17 cellular contexts compared by ENCODE assay signal in genomic region chr1:14426854-14427253, GRCh38.
DNase-seq lines count a peak whose midpoint lies in the region; ATAC-seq and TF ChIP-seq lines count a peak whose summit lies in the region.
"Had no signal": no experiment of that assay in that cellular context is flagged by ENCODE, and none has a peak within 500 bp of the region (broad histone marks: within the 10 kb centered on the region; RNA-seq: fewer than 3 reads in every experiment).

No MANE protein-coding gene starts in this region.

- no peaks in the 10 kb centered on the region for H4K20me1 ChIP-seq in PC-3 (ENCODE audit: low read length)

- H3K4me1 ChIP-seq in PC-3 (ENCODE audit: insufficient read depth, low read length) (peaks cover 9% of the 10 kb centered on the region), mucosa of descending colon (ENCODE audit: low read depth) (no peaks in the 10 kb centered on the region)

- no peaks in the 10 kb centered on the region for H3K9me2 ChIP-seq in PC-3 (replicated peaks; ENCODE audit: low read length)

- ATAC-seq in PC-3, result peak; percentile 77
- peak; percentile 22 for ATAC-seq in mucosa of descending colon
- ATAC-seq in GM19328 (IDR thresholded peaks at IDR 0.05; ENCODE audit: unreplicated experiment), result no peak
- ATAC-seq in left cardiac atrium, result no peak
- ATAC-seq: GM12878 had no signal

- H3K4me3 ChIP-seq in LNCaP clone FGC (ENCODE audit: low read depth, low read length) (no peak overlapping the region), PC-3 (ENCODE audit: low read length) (no peak overlapping the region), mucosa of descending colon (no peak overlapping the region)
- H3K4me3 ChIP-seq: GM12878, GM23248 had no signal

- TF ChIP-seq CTCF in LNCaP clone FGC (IDR thresholded peaks at IDR 0.05; ENCODE audit: control insufficient read depth, extremely low read depth, insufficient read depth) (no peak), PC-3 (conservative IDR thresholded peaks at IDR 0.05; ENCODE audit: low read depth, low read length) (no peak), mucosa of descending colon (IDR thresholded peaks at IDR 0.05) (no peak)

- no peaks in the 10 kb centered on the region for H3K27me3 ChIP-seq in PC-3 (ENCODE audit: low read length)

- no peak overlapping the region for H3K9ac ChIP-seq in PC-3 (ENCODE audit: low read length)
- H3K9ac ChIP-seq: GM23248 had no signal

- POLR2A ChIA-PET in PC-3 (lab: Charles Lee; ENCODE audit: unreplicated experiment), result no interaction called here

- peak; percentile 86 for DNase-seq in LNCaP clone FGC (ENCODE audit: low read depth)
- DNase-seq in PC-3, result peak; percentile 70
- no peak for DNase-seq in mucosa of descending colon
- DNase-seq in superior temporal gyrus (ENCODE audit: extremely low spot score), result no peak
- DNase-seq in left cardiac atrium, result no peak
- DNase-seq: C1 segment of cervical spinal cord; CD4-positive, CD25-positive, alpha-beta regulatory T cell; CD8-positive, alpha-beta memory T cell; DMS 273 treated with DMSO at 0.1 percent for 48 hours; DMS79; EL; GDM1; GM23248; H7; HCEC 1CT had no signal

- H2AFZ ChIP-seq in PC-3 (ENCODE audit: low read length), result no peak overlapping the region
- H2AFZ ChIP-seq: GM23248 had no signal

- H3F3A ChIP-seq in PC-3 (ENCODE audit: low read length, unreplicated experiment), result no peaks in the 10 kb centered on the region

- H3K36me3 ChIP-seq in PC-3 (ENCODE audit: low read depth, low read length) (no peaks in the 10 kb centered on the region), mucosa of descending colon (ENCODE audit: low read depth) (no peaks in the 10 kb centered on the region)

- no peaks in the 10 kb centered on the region for H3K9me3 ChIP-seq in PC-3 (ENCODE audit: low read length)
- no peaks in the 10 kb centered on the region for H3K9me3 ChIP-seq in mucosa of descending colon

- H3K79me2 ChIP-seq in PC-3 (ENCODE audit: low read length), result no peaks in the 10 kb centered on the region

- BruUV-seq in PC-3 (replicated peaks; lab: Mats Ljungman, UMichigan), result no TSS peak

- no peak overlapping the region for H3K27ac ChIP-seq in PC-3 (ENCODE audit: low read length)
- H3K27ac ChIP-seq: GM23248 had no signal

- intact Hi-C loops in PC-3 (cut with micrococcal nuclease), result no loop called here
- intact Hi-C loops in mucosa of descending colon (cut with DNase I, micrococcal nuclease), result no loop called here
- intact Hi-C loops in left cardiac atrium (cut with DNase I), result no loop called here

- CTCF ChIA-PET in PC-3 (lab: Charles Lee), result no interaction called here

- no peak overlapping the region for H3K4me2 ChIP-seq in PC-3 (ENCODE audit: low read length)

Comparison
In these comparisons a context has a peak if more than half of its experiments do, and no peak if none do; other contexts are left out.
1. DNase-seq: peak in LNCaP clone FGC (single experiment) and PC-3 (single experiment); none in mucosa of descending colon (0 of 3), superior temporal gyrus (single experiment) and left cardiac atrium (single experiment).
2. ATAC-seq: peak in PC-3 (single experiment) and mucosa of descending colon (single experiment); none in GM19328 (single experiment) and left cardiac atrium (0 of 2).